ENCODE assay signal across 13 cellular contexts in genomic region chr5:124866355-124867063, GRCh38.
A peak's percentile ranks its signal among the peaks of the same experiment; 100 is the strongest.
DNase-seq lines count a peak whose midpoint lies in the region; ATAC-seq and TF ChIP-seq lines count a peak whose summit lies in the region.
"Had no signal": no experiment of that assay in that cellular context is flagged by ENCODE, and none has a peak within 500 bp of the region (broad histone marks: within the 10 kb centered on the region; RNA-seq: fewer than 3 reads in every experiment).

No MANE protein-coding gene starts in this region.

- no peaks in the 10 kb centered on the region for H3K9me3 ChIP-seq in OCI-LY1 (ENCODE audit: low read length)
- no peaks in the 10 kb centered on the region for H3K9me3 ChIP-seq in hepatocyte (ENCODE audit: low read depth)
- H3K9me3 ChIP-seq in sigmoid colon, result no peaks in the 10 kb centered on the region
- no peaks in the 10 kb centered on the region for H3K9me3 ChIP-seq in HAP-1
- H3K9me3 ChIP-seq: Peyer's patch had no signal

- H4K20me1 ChIP-seq in OCI-LY1 (ENCODE audit: insufficient read depth, low read length) (no peaks in the 10 kb centered on the region), hepatocyte (ENCODE audit: insufficient read depth, poor library complexity, severe bottlenecking) (no peaks in the 10 kb centered on the region)

- no peak for ATAC-seq in GM18511 (IDR thresholded peaks at IDR 0.05; ENCODE audit: unreplicated experiment)

- H3K4me2 ChIP-seq in OCI-LY1 (ENCODE audit: low read length) (no peak overlapping the region), hepatocyte (no peak overlapping the region)
- H3K4me2 ChIP-seq: KMS-11 had no signal

- H3K9ac ChIP-seq in OCI-LY1 (ENCODE audit: low read length), result no peak overlapping the region
- H3K9ac ChIP-seq: KMS-11 had no signal

- TF ChIP-seq EP300 in sigmoid colon (IDR thresholded peaks at IDR 0.05), result no peak

- H3K27me3 ChIP-seq in OCI-LY1 (ENCODE audit: insufficient read depth, low read length), result no peaks in the 10 kb centered on the region
- no peaks in the 10 kb centered on the region for H3K27me3 ChIP-seq in hepatocyte
- H3K27me3 ChIP-seq in sigmoid colon, result no peaks in the 10 kb centered on the region
- no peaks in the 10 kb centered on the region for H3K27me3 ChIP-seq in HAP-1 (ENCODE audit: low read depth)
- H3K27me3 ChIP-seq: Peyer's patch had no signal

- H3K4me1 ChIP-seq in OCI-LY1 (ENCODE audit: insufficient read depth, low read length, severe bottlenecking) (peaks cover 23% of the 10 kb centered on the region), hepatocyte (ENCODE audit: insufficient read depth) (peaks cover 14% of the 10 kb centered on the region), sigmoid colon (peaks cover 0 to 32% (median 27%) of the 10 kb centered on the region in 4 donors), HAP-1 (peaks cover 6% of the 10 kb centered on the region)

- H3K4me3 ChIP-seq in OCI-LY1 (ENCODE audit: low read depth, low read length, poor library complexity, severe bottlenecking), result no peak overlapping the region
- H3K4me3 ChIP-seq in hepatocyte, result no peak overlapping the region
- no peak overlapping the region for H3K4me3 ChIP-seq in sigmoid colon
- no peak overlapping the region for H3K4me3 ChIP-seq in HAP-1
- H3K4me3 ChIP-seq: Peyer's patch had no signal

- H3K27ac ChIP-seq in OCI-LY1 (ENCODE audit: low read depth, low read length, poor library complexity, severe bottlenecking) (peak overlapping the region; percentile 19), hepatocyte (no peak overlapping the region), sigmoid colon (peak overlapping the region; percentile 0 to 44 (median 19))
- H3K27ac ChIP-seq: KMS-11, Peyer's patch had no signal

- TF ChIP-seq CTCF in OCI-LY1 (IDR thresholded peaks at IDR 0.05; ENCODE audit: low read length) (no peak), hepatocyte (IDR thresholded peaks at IDR 0.05; ENCODE audit: poor library complexity) (no peak), sigmoid colon (IDR thresholded peaks at IDR 0.05) (no peak), GM13976 (IDR thresholded peaks at IDR 0.05; ENCODE audit: borderline replicate concordance, control extremely low read depth, extremely low read depth, insufficient read depth, missing control alignments) (no peak)

- in situ Hi-C loops in HAP-1 (cut with MboI; ENCODE audit: low sequenced_read_pairs) (no loop called here), GM13976 (cut with MboI; ENCODE audit: low sequenced_read_pairs, unreplicated experiment) (no loop called here)

- H3F3A ChIP-seq in OCI-LY1 (ENCODE audit: insufficient read depth, low read length), result no peaks in the 10 kb centered on the region

- H2AFZ ChIP-seq in OCI-LY1 (ENCODE audit: low read length), result peak overlapping the region; percentile 18
- H2AFZ ChIP-seq in hepatocyte, result no peak overlapping the region

- intact Hi-C loops in sigmoid colon (cut with DNase I), result loop anchor here (2.0 kb wide), 1 partner anchor 618 kb away; no protein-coding TSS in a partner anchor

- H3K79me2 ChIP-seq in OCI-LY1 (ENCODE audit: insufficient read depth, low read length) (no peaks in the 10 kb centered on the region), hepatocyte (no peaks in the 10 kb centered on the region)

- DNase-seq in GM04504 (ENCODE audit: low read depth) (peak; percentile 17), hepatocyte (ENCODE audit: low spot score) (peak; percentile 27), sigmoid colon (no peak), HAP-1 (ENCODE audit: low spot score in 2 of 2) (no peak), GM13976 (ENCODE audit: low spot score) (no peak)
- DNase-seq: activated CD4-positive, alpha-beta memory T cell treated with anti-CD3 and anti-CD28 coated beads, Interleukin-2, amount 10 ng/mL, durations not matched to agents 7 days and 5 days; activated naive CD4-positive, alpha-beta T cell; CD8-positive, alpha-beta memory T cell; NCI-H2171 treated with DMSO at 0.1 percent for 48 hours; Peyer's patch had no signal

- H3K9me2 ChIP-seq in OCI-LY1 (ENCODE audit: low read depth, low read length) (no peaks in the 10 kb centered on the region), hepatocyte (replicated peaks; ENCODE audit: insufficient read depth) (no peaks in the 10 kb centered on the region)

- H3K36me3 ChIP-seq in OCI-LY1 (ENCODE audit: insufficient read depth, low read length) (no peaks in the 10 kb centered on the region), hepatocyte (replicated peaks; ENCODE audit: insufficient read depth, low read depth) (no peaks in the 10 kb centered on the region), sigmoid colon (no peaks in the 10 kb centered on the region), HAP-1 (replicated peaks) (no peaks in the 10 kb centered on the region)
- H3K36me3 ChIP-seq: Peyer's patch had no signal

- WGBS in hepatocyte (ENCODE audit: low lambda C conversion rate, missing lambda C conversion rate), result 58% methylated on average over 11 of the region's 11 CpGs
- whole genome bisulfite sequencing in sigmoid colon, 2 donors, result 61 to 76% methylated on average over 11 of the region's 11 CpGs

- no peak for TF ChIP-seq POLR2A in sigmoid colon (IDR thresholded peaks at IDR 0.05)

Comparison
In these comparisons a context has a peak if more than half of its experiments do, and no peak if none do; other contexts are left out.
1. DNase-seq: peak in GM04504 (single experiment) and hepatocyte (single experiment); none in sigmoid colon (single experiment), HAP-1 (0 of 2) and GM13976 (single experiment).